8 cellular contexts compared by ENCODE assay signal in the genomic region with DNA sequence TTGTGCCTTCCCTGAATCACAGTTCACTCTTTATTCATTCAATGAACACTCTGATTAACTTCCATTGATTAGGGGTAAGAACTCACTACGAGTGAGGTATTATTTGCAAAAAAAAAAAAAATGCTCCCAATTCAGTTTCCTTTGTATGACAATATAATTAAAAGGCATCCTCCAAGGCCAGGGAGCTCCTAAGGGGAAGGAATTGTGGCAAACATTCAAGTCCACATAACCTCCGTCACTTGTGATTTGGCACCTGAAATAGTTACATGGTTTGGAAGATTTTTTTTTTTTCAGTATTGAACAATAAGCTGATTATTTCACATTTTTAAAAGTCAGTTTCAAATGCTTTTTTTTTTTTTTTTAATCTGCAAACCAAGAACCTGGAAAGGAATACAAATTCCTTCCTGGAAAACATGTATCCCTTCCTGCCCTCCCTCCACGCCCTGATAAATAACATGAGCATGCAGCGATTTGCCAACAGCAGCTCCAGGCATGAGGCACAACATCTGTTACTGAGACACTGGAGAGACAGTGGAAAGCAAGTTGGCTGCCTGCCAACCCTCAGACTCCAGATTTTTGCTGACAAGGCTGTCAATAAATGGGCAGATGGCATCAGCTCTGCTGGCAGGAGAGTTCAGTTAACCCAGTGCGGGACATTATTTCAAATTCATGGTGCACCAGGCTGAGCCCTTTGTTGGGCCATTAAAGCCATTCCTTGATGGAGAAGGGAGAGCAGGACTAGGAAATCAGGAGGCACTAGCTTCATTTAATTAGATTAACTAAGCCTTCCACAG.
DNase-seq lines count a peak whose midpoint lies in the region; ATAC-seq and TF ChIP-seq lines count a peak whose summit lies in the region.

No MANE protein-coding gene starts in this region.

- peaks cover 0 to 17% of the 10 kb centered on the region in 2 donors for H3K27me3 Mint-ChIP-seq in natural killer cell (ENCODE audit: low read depth in 2 of 2)
- H3K27me3 Mint-ChIP-seq in activated T-helper 17 cell treated with anti-CD3 and anti-CD28 coated beads, Interleukin-2, amount 50 U/mL, for 72 hours: peaks cover 27% of the 10 kb centered on the region

- no peaks in the 10 kb centered on the region for H3K36me3 ChIP-seq in MM.1S (replicated peaks; ENCODE audit: insufficient read depth, low read length)
- no peaks in the 10 kb centered on the region for H3K36me3 ChIP-seq in smooth muscle cell (ENCODE audit: low read depth)

- ATAC-seq in Right ventricle myocardium inferior (peak; percentile 87), natural killer cell (no peak), GM21390 (IDR thresholded peaks at IDR 0.05; ENCODE audit: unreplicated experiment) (no peak)
- ATAC-seq in activated T-helper 17 cell treated with anti-CD3 and anti-CD28 coated beads, Interleukin-2, amount 50 U/mL, for 72 hours (replicated peaks): no peak

- H3K27ac ChIP-seq in MM.1S (ENCODE audit: low read length) (no peak overlapping the region), smooth muscle cell (ENCODE audit: low read depth) (no peak overlapping the region)

- intact Hi-C loops in Right ventricle myocardium inferior (cut with DNase I) (no loop called here), natural killer cell (cut with micrococcal nuclease) (no loop called here)

- H3K4me2 ChIP-seq in MM.1S (ENCODE audit: low read depth, low read length) (peak overlapping the region; percentile 13; the same call in 1 of the 2 replicates), smooth muscle cell (peak overlapping the region; percentile 50)

- no peak overlapping the region for H3K9ac ChIP-seq in MM.1S (ENCODE audit: low read length)
- no peak overlapping the region for H3K9ac ChIP-seq in smooth muscle cell (ENCODE audit: low read depth)

- no peaks in the 10 kb centered on the region for H3K4me1 Mint-ChIP-seq in natural killer cell
- no peaks in the 10 kb centered on the region for H3K4me1 Mint-ChIP-seq in activated T-helper 17 cell treated with anti-CD3 and anti-CD28 coated beads, Interleukin-2, amount 50 U/mL, for 72 hours

- H2AFZ ChIP-seq in MM.1S (ENCODE audit: low read length): no peak overlapping the region
- no peak overlapping the region for H2AFZ ChIP-seq in smooth muscle cell (ENCODE audit: low read depth)

- H4K20me1 ChIP-seq in MM.1S (ENCODE audit: insufficient read depth, low read length) (no peaks in the 10 kb centered on the region), smooth muscle cell (ENCODE audit: low read depth) (peaks cover 23% of the 10 kb centered on the region)

- H3K9me2 ChIP-seq in MM.1S (replicated peaks; ENCODE audit: insufficient read depth, low read length): no peaks in the 10 kb centered on the region

- no peaks in the 10 kb centered on the region for H3K9me3 Mint-ChIP-seq in natural killer cell
- no peaks in the 10 kb centered on the region for H3K9me3 Mint-ChIP-seq in activated T-helper 17 cell treated with anti-CD3 and anti-CD28 coated beads, Interleukin-2, amount 50 U/mL, for 72 hours

- no peaks in the 10 kb centered on the region for H3K36me3 Mint-ChIP-seq in natural killer cell
- no peaks in the 10 kb centered on the region for H3K36me3 Mint-ChIP-seq in activated T-helper 17 cell treated with anti-CD3 and anti-CD28 coated beads, Interleukin-2, amount 50 U/mL, for 72 hours (ENCODE audit: low read depth)

- H3K4me3 ChIP-seq in MM.1S (ENCODE audit: low read length) (no peak overlapping the region), smooth muscle cell (no peak overlapping the region)

- TF ChIP-seq CTCF in MM.1S (IDR thresholded peaks at IDR 0.05; ENCODE audit: low read length) (no peak), smooth muscle cell (IDR thresholded peaks at IDR 0.05; ENCODE audit: borderline replicate concordance, insufficient read depth, poor library complexity, severe bottlenecking) (no peak), natural killer cell (IDR thresholded peaks at IDR 0.05) (no peak)

- H3K4me1 ChIP-seq in MM.1S (ENCODE audit: low read length): peaks cover 15% of the 10 kb centered on the region
- peaks cover 16% of the 10 kb centered on the region for H3K4me1 ChIP-seq in smooth muscle cell (ENCODE audit: low read depth)

- DNase-seq in MM.1S: peak; percentile 89
- peak; percentile 94 for DNase-seq in SK-N-DZ (ENCODE audit: low spot score)
- peak; percentile 79 for DNase-seq in Right ventricle myocardium inferior (ENCODE audit: missing footprints)
- peak; percentile 10 for DNase-seq in smooth muscle cell (lab: John Stamatoyannopoulos, UW; ENCODE audit: unreplicated experiment)
- DNase-seq in cerebellar nuclear complex (lab: John Stamatoyannopoulos, UW): no peak
- no peak for DNase-seq in natural killer cell

- H3K27ac Mint-ChIP-seq in natural killer cell: no peak overlapping the region
- H3K27ac Mint-ChIP-seq in activated T-helper 17 cell treated with anti-CD3 and anti-CD28 coated beads, Interleukin-2, amount 50 U/mL, for 72 hours: no peak overlapping the region

- no peaks in the 10 kb centered on the region for H3K27me3 ChIP-seq in MM.1S (replicated peaks; ENCODE audit: insufficient read depth, low read length)
- H3K27me3 ChIP-seq in smooth muscle cell (ENCODE audit: low read depth): no peaks in the 10 kb centered on the region

- H3K79me2 ChIP-seq in MM.1S (ENCODE audit: low read length) (no peaks in the 10 kb centered on the region), smooth muscle cell (ENCODE audit: low read depth) (no peaks in the 10 kb centered on the region)

- no peaks in the 10 kb centered on the region for H3K9me3 ChIP-seq in MM.1S (replicated peaks; ENCODE audit: insufficient read depth, low read length)
- H3K9me3 ChIP-seq in smooth muscle cell (replicated peaks; ENCODE audit: low read depth): no peaks in the 10 kb centered on the region

- H3K4me3 Mint-ChIP-seq in natural killer cell: no peak overlapping the region
- no peak overlapping the region for H3K4me3 Mint-ChIP-seq in activated T-helper 17 cell treated with anti-CD3 and anti-CD28 coated beads, Interleukin-2, amount 50 U/mL, for 72 hours

- H3F3A ChIP-seq in MM.1S (ENCODE audit: insufficient read depth, low read length): no peaks in the 10 kb centered on the region
- no peaks in the 10 kb centered on the region for H3F3A ChIP-seq in smooth muscle cell (ENCODE audit: low read depth)

- 54% methylated on average over 5 of the region's 5 CpGs for WGBS in smooth muscle cell (ENCODE audit: low lambda C conversion rate)

Comparison
In these comparisons a context has a peak if more than half of its experiments do, and no peak if none do; other contexts are left out.
1. DNase-seq: peak in MM.1S (single experiment), SK-N-DZ (single experiment), Right ventricle myocardium inferior (single experiment) and smooth muscle cell (single experiment); none in cerebellar nuclear complex (0 of 2) and natural killer cell (single experiment).